31 cellular contexts compared by ENCODE assay signal in the genomic region with DNA sequence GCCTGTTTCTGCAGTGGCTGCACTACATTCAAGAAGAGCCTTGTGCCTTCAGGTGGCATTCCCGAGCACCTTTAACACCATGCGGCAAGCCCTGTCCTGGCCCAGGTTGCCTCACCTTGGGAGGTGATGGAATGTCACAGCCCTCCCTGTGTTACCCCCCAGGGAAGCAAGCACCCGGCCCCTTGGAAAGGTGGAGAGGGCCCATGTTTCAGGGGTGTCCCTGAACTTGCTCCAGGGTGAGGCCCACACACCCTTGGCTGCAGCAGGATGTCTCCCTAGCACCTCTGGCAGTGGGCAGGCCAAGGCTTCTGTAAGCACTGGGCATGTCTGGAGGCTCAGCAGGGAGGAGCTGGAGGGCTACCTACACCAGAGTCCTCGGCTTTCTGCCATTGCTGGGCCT.
"Had no signal": no experiment of that assay in that cellular context is flagged by ENCODE, and none has a peak within 500 bp of the region (broad histone marks: within the 10 kb centered on the region; RNA-seq: fewer than 3 reads in every experiment).

No MANE protein-coding gene starts in this region.

- H3K9me3 Mint-ChIP-seq: immature natural killer cell; memory B cell; mesothelial cell of epicardium; naive B cell; natural killer cell treated with Interleukin-12 subunit alpha and Interleukin-12 subunit beta and Interleukin-15 and Interleukin-18, amount 100 ng/mL, for 72 hours; neural crest cell; stimulated activated memory B cell treated with anti-CD40 and anti-IgM and Interleukin-4, amounts not matched to agents 10 μg/mL and 1 μg/mL and 100 μg/mL, for 72 hours had no signal

- H3K27ac Mint-ChIP-seq: memory B cell; mesothelial cell of epicardium; naive B cell; stimulated activated memory B cell treated with anti-CD40 and anti-IgM and Interleukin-4, amounts not matched to agents 10 μg/mL and 1 μg/mL and 100 μg/mL, for 72 hours had no signal

- H3K4me1 Mint-ChIP-seq: memory B cell; naive B cell; stimulated activated memory B cell treated with anti-CD40 and anti-IgM and Interleukin-4, amounts not matched to agents 10 μg/mL and 1 μg/mL and 100 μg/mL, for 72 hours had no signal

- H3K4me3 Mint-ChIP-seq: immature natural killer cell; memory B cell; mesothelial cell of epicardium; naive B cell; natural killer cell treated with Interleukin-12 subunit alpha and Interleukin-12 subunit beta and Interleukin-15 and Interleukin-18, amount 100 ng/mL, for 72 hours; neural crest cell; stimulated activated memory B cell treated with anti-CD40 and anti-IgM and Interleukin-4, amounts not matched to agents 10 μg/mL and 1 μg/mL and 100 μg/mL, for 72 hours had no signal

- H3K4me1 ChIP-seq: lower lobe of right lung, prostate gland, spleen, testis, tibial artery, upper lobe of left lung, uterus had no signal

- H3K36me3 Mint-ChIP-seq: naive B cell; natural killer cell treated with Interleukin-12 subunit alpha and Interleukin-12 subunit beta and Interleukin-15 and Interleukin-18, amount 100 ng/mL, for 72 hours; stimulated activated memory B cell treated with anti-CD40 and anti-IgM and Interleukin-4, amounts not matched to agents 10 μg/mL and 1 μg/mL and 100 μg/mL, for 72 hours had no signal

- ATAC-seq: foreskin keratinocyte; gastroesophageal sphincter; heart right ventricle; left ventricle myocardium superior; lower lobe of right lung; mucosa of descending colon; natural killer cell treated with Interleukin-12 subunit alpha and Interleukin-12 subunit beta and Interleukin-15 and Interleukin-18, amount 100 ng/mL, for 72 hours; right cardiac atrium; stimulated activated memory B cell treated with anti-CD40 and anti-IgM and Interleukin-4, amounts not matched to agents 10 μg/mL and 1 μg/mL and 100 μg/mL, for 72 hours; stimulated activated naive CD8-positive, alpha-beta T cell treated with anti-CD3 and anti-CD28 coated beads, Interleukin-15, Interleukin-2, amounts not matched to agents 100 U/mL and 50 U/mL, for 24 hours had no signal

- H3K9me3 ChIP-seq: esophagus muscularis mucosa, gastroesophageal sphincter, heart right ventricle, lower lobe of right lung, mucosa of descending colon, prostate gland, sigmoid colon, spleen, testis, tibial artery, upper lobe of left lung, uterus had no signal

- H3K27ac ChIP-seq: coronary artery, esophagus muscularis mucosa, foreskin keratinocyte, gastroesophageal sphincter, heart right ventricle, lower lobe of right lung, prostate gland, sigmoid colon, spleen, testis, tibial artery, upper lobe of left lung, uterus had no signal

- H3K4me3 ChIP-seq: coronary artery, esophagus muscularis mucosa, gastroesophageal sphincter, heart right ventricle, lower lobe of right lung, mucosa of descending colon, prostate gland, sigmoid colon, spleen, testis, tibial artery, upper lobe of left lung, uterus had no signal

- H3K27me3 ChIP-seq: foreskin keratinocyte, testis, upper lobe of left lung, uterus had no signal

- H3K36me3 ChIP-seq: esophagus muscularis mucosa, gastroesophageal sphincter, heart right ventricle, prostate gland, sigmoid colon, uterus had no signal

- H3K27me3 Mint-ChIP-seq: natural killer cell treated with Interleukin-12 subunit alpha and Interleukin-12 subunit beta and Interleukin-15 and Interleukin-18, amount 100 ng/mL, for 72 hours had no signal

- DNase-seq: dermis blood vessel endothelial cell; effector memory CD4-positive, alpha-beta T cell; foreskin keratinocyte; heart right ventricle; hypothalamus; immature natural killer cell; left ventricle myocardium superior; lower lobe of right lung; mucosa of descending colon; naive B cell; right cardiac atrium; sigmoid colon; spleen; stimulated activated CD4-positive, alpha-beta T cell treated with anti-CD3 and anti-CD28 coated beads, Interleukin-4, amount 100 ng/mL, for 4 hours; stimulated activated naive CD8-positive, alpha-beta T cell treated with anti-CD3 and anti-CD28 coated beads, Interleukin-15, Interleukin-2, amounts not matched to agents 100 U/mL and 50 U/mL, for 24 hours; substantia nigra; testis; tibial artery; upper lobe of left lung; uterus had no signal

- FAIRE-seq: endothelial cell of umbilical vein, keratinocyte had no signal
